In genomic region chr6:159315562-159315961, GRCh38 we compare ENCODE assay signal across 18 cellular contexts.
DNase-seq lines count a peak whose midpoint lies in the region; ATAC-seq and TF ChIP-seq lines count a peak whose summit lies in the region.
"Had no signal": no experiment of that assay in that cellular context is flagged by ENCODE, and none has a peak within 500 bp of the region (broad histone marks: within the 10 kb centered on the region; RNA-seq: fewer than 3 reads in every experiment).

No MANE protein-coding gene starts in this region.

- no peak for DNase-seq in stimulated activated naive CD8-positive, alpha-beta T cell treated with anti-CD3 and anti-CD28 coated beads, Interleukin-15, amount 100 ng/mL, for 72 hours
- DNase-seq in stimulated activated naive CD8-positive, alpha-beta T cell treated with anti-CD3 and anti-CD28 coated beads, Interleukin-15, Interleukin-2, amounts not matched to agents 100 U/mL and 50 U/mL, for 24 hours = no peak
- DNase-seq in esophagus muscularis mucosa (ENCODE audit: extremely low spot score) (peak; percentile 53), upper lobe of right lung (no peak), NCI-H524 treated with DMSO at 0.1 percent for 48 hours (lab: John Stamatoyannopoulos, UW) (no peak)
- DNase-seq in stimulated activated effector memory CD8-positive, alpha-beta T cell treated with anti-CD3 and anti-CD28 coated beads, Interleukin-12 subunit alpha, Interleukin-12 subunit beta, amount 100 ng/mL, for 72 hours (ENCODE audit: low spot score in 2 of 2) = no peak
- no peak for DNase-seq in stimulated activated naive B cell treated with anti-CD40 and anti-IgM and Interleukin-4, amounts not matched to agents 10 μg/mL and 1 μg/mL and 100 μg/mL, for 72 hours
- DNase-seq: 8988T; C1 segment of cervical spinal cord; Calu3; CD4-positive, alpha-beta memory T cell; COR-L47; DMS53; DMS79 treated with DMSO at 0.1 percent for 48 hours; GF-D8; H7; HCEC 1CT had no signal

- H3K27ac ChIP-seq in esophagus muscularis mucosa (replicated peaks in 1 of 4) (no peak overlapping the region), upper lobe of right lung (no peak overlapping the region)

- TF ChIP-seq EP300 in esophagus muscularis mucosa (IDR thresholded peaks at IDR 0.05) = no peak

- H3K36me3 ChIP-seq in esophagus muscularis mucosa = no peaks in the 10 kb centered on the region
- H3K36me3 ChIP-seq in upper lobe of right lung = no peaks in the 10 kb centered on the region

- H3K4me1 ChIP-seq in esophagus muscularis mucosa (peaks cover 0 to 24% (median 19%) of the 10 kb centered on the region in 4 donors), upper lobe of right lung (no peaks in the 10 kb centered on the region)

- no peak overlapping the region for H3K27ac Mint-ChIP-seq in stimulated activated naive CD8-positive, alpha-beta T cell treated with anti-CD3 and anti-CD28 coated beads, Interleukin-15, amount 100 ng/mL, for 72 hours
- no peak overlapping the region for H3K27ac Mint-ChIP-seq in stimulated activated effector memory CD8-positive, alpha-beta T cell treated with anti-CD3 and anti-CD28 coated beads, Interleukin-12 subunit alpha, Interleukin-12 subunit beta, amount 100 ng/mL, for 72 hours
- H3K27ac Mint-ChIP-seq in stimulated activated naive B cell treated with anti-CD40 and anti-IgM and Interleukin-4, amounts not matched to agents 10 μg/mL and 1 μg/mL and 100 μg/mL, for 72 hours = no peak overlapping the region
- no peak overlapping the region for H3K27ac Mint-ChIP-seq in activated T-helper 17 cell treated with anti-CD3 and anti-CD28 coated beads, Interleukin-2, amount 50 U/mL, for 72 hours
- H3K27ac Mint-ChIP-seq: CD4-positive, alpha-beta memory T cell had no signal

- H3K27me3 Mint-ChIP-seq in stimulated activated naive CD8-positive, alpha-beta T cell treated with anti-CD3 and anti-CD28 coated beads, Interleukin-15, amount 100 ng/mL, for 72 hours = peaks cover 34% of the 10 kb centered on the region
- H3K27me3 Mint-ChIP-seq in stimulated activated naive B cell treated with anti-CD40 and anti-IgM and Interleukin-4, amounts not matched to agents 10 μg/mL and 1 μg/mL and 100 μg/mL, for 72 hours = peaks cover 0 to 14% of the 10 kb centered on the region in 2 donors
- H3K27me3 Mint-ChIP-seq in activated T-helper 17 cell treated with anti-CD3 and anti-CD28 coated beads, Interleukin-2, amount 50 U/mL, for 72 hours = peaks cover 15% of the 10 kb centered on the region

- H3K9me3 Mint-ChIP-seq in stimulated activated naive CD8-positive, alpha-beta T cell treated with anti-CD3 and anti-CD28 coated beads, Interleukin-15, amount 100 ng/mL, for 72 hours = no peaks in the 10 kb centered on the region
- no peaks in the 10 kb centered on the region for H3K9me3 Mint-ChIP-seq in stimulated activated effector memory CD8-positive, alpha-beta T cell treated with anti-CD3 and anti-CD28 coated beads, Interleukin-12 subunit alpha, Interleukin-12 subunit beta, amount 100 ng/mL, for 72 hours
- no peaks in the 10 kb centered on the region for H3K9me3 Mint-ChIP-seq in stimulated activated naive B cell treated with anti-CD40 and anti-IgM and Interleukin-4, amounts not matched to agents 10 μg/mL and 1 μg/mL and 100 μg/mL, for 72 hours
- no peaks in the 10 kb centered on the region for H3K9me3 Mint-ChIP-seq in activated T-helper 17 cell treated with anti-CD3 and anti-CD28 coated beads, Interleukin-2, amount 50 U/mL, for 72 hours
- H3K9me3 Mint-ChIP-seq: CD4-positive, alpha-beta memory T cell had no signal

- H3K27me3 ChIP-seq in esophagus muscularis mucosa (no peaks in the 10 kb centered on the region), upper lobe of right lung (no peaks in the 10 kb centered on the region)

- TF ChIP-seq CTCF in esophagus muscularis mucosa (IDR thresholded peaks at IDR 0.05) (no peak), upper lobe of right lung (IDR thresholded peaks at IDR 0.05) (no peak)

- ATAC-seq in stimulated activated naive CD8-positive, alpha-beta T cell treated with anti-CD3 and anti-CD28 coated beads, Interleukin-15, amount 100 ng/mL, for 72 hours = peak; percentile 69
- ATAC-seq in stimulated activated naive CD8-positive, alpha-beta T cell treated with anti-CD3 and anti-CD28 coated beads, Interleukin-15, Interleukin-2, amounts not matched to agents 100 U/mL and 50 U/mL, for 24 hours = no peak
- peak; percentile 5 for ATAC-seq in stimulated activated effector memory CD8-positive, alpha-beta T cell treated with anti-CD3 and anti-CD28 coated beads, Interleukin-12 subunit alpha, Interleukin-12 subunit beta, amount 100 ng/mL, for 72 hours
- peak; percentile 12 for ATAC-seq in upper lobe of right lung
- no peak for ATAC-seq in stimulated activated naive B cell treated with anti-CD40 and anti-IgM and Interleukin-4, amounts not matched to agents 10 μg/mL and 1 μg/mL and 100 μg/mL, for 72 hours (replicated peaks)
- ATAC-seq in activated T-helper 17 cell treated with anti-CD3 and anti-CD28 coated beads, Interleukin-2, amount 50 U/mL, for 72 hours (replicated peaks) = no peak

- H3K9me3 ChIP-seq in esophagus muscularis mucosa (no peaks in the 10 kb centered on the region), upper lobe of right lung (no peaks in the 10 kb centered on the region)

- H3K36me3 Mint-ChIP-seq in stimulated activated effector memory CD8-positive, alpha-beta T cell treated with anti-CD3 and anti-CD28 coated beads, Interleukin-12 subunit alpha, Interleukin-12 subunit beta, amount 100 ng/mL, for 72 hours = no peaks in the 10 kb centered on the region
- no peaks in the 10 kb centered on the region for H3K36me3 Mint-ChIP-seq in stimulated activated naive B cell treated with anti-CD40 and anti-IgM and Interleukin-4, amounts not matched to agents 10 μg/mL and 1 μg/mL and 100 μg/mL, for 72 hours
- H3K36me3 Mint-ChIP-seq in activated T-helper 17 cell treated with anti-CD3 and anti-CD28 coated beads, Interleukin-2, amount 50 U/mL, for 72 hours (ENCODE audit: low read depth) = no peaks in the 10 kb centered on the region
- H3K36me3 Mint-ChIP-seq: CD4-positive, alpha-beta memory T cell had no signal

- intact Hi-C loops in esophagus muscularis mucosa (cut with DNase I) = no loop called here
- intact Hi-C loops in upper lobe of right lung (cut with DNase I) = no loop called here

- WGBS in esophagus muscularis mucosa = 89% methylated on average over 17 of the region's 26 CpGs

- H3K4me3 ChIP-seq in esophagus muscularis mucosa = no peak overlapping the region
- H3K4me3 ChIP-seq in upper lobe of right lung = no peak overlapping the region

- TF ChIP-seq POLR2A in esophagus muscularis mucosa (IDR thresholded peaks at IDR 0.05; ENCODE audit: low read depth) = no peak

- no peaks in the 10 kb centered on the region for H3K4me1 Mint-ChIP-seq in stimulated activated naive CD8-positive, alpha-beta T cell treated with anti-CD3 and anti-CD28 coated beads, Interleukin-15, amount 100 ng/mL, for 72 hours
- no peaks in the 10 kb centered on the region for H3K4me1 Mint-ChIP-seq in stimulated activated effector memory CD8-positive, alpha-beta T cell treated with anti-CD3 and anti-CD28 coated beads, Interleukin-12 subunit alpha, Interleukin-12 subunit beta, amount 100 ng/mL, for 72 hours
- no peaks in the 10 kb centered on the region for H3K4me1 Mint-ChIP-seq in stimulated activated naive B cell treated with anti-CD40 and anti-IgM and Interleukin-4, amounts not matched to agents 10 μg/mL and 1 μg/mL and 100 μg/mL, for 72 hours
- no peaks in the 10 kb centered on the region for H3K4me1 Mint-ChIP-seq in activated T-helper 17 cell treated with anti-CD3 and anti-CD28 coated beads, Interleukin-2, amount 50 U/mL, for 72 hours
- H3K4me1 Mint-ChIP-seq: CD4-positive, alpha-beta memory T cell had no signal

- H3K4me3 Mint-ChIP-seq in stimulated activated naive CD8-positive, alpha-beta T cell treated with anti-CD3 and anti-CD28 coated beads, Interleukin-15, amount 100 ng/mL, for 72 hours = no peak overlapping the region
- H3K4me3 Mint-ChIP-seq in stimulated activated effector memory CD8-positive, alpha-beta T cell treated with anti-CD3 and anti-CD28 coated beads, Interleukin-12 subunit alpha, Interleukin-12 subunit beta, amount 100 ng/mL, for 72 hours = no peak overlapping the region
- no peak overlapping the region for H3K4me3 Mint-ChIP-seq in stimulated activated naive B cell treated with anti-CD40 and anti-IgM and Interleukin-4, amounts not matched to agents 10 μg/mL and 1 μg/mL and 100 μg/mL, for 72 hours
- no peak overlapping the region for H3K4me3 Mint-ChIP-seq in activated T-helper 17 cell treated with anti-CD3 and anti-CD28 coated beads, Interleukin-2, amount 50 U/mL, for 72 hours
- H3K4me3 Mint-ChIP-seq: CD4-positive, alpha-beta memory T cell had no signal

Comparison
In these comparisons a context has a peak if more than half of its experiments do, and no peak if none do; other contexts are left out.
1. ATAC-seq: peak in stimulated activated naive CD8-positive, alpha-beta T cell treated with anti-CD3 and anti-CD28 coated beads, Interleukin-15, amount 100 ng/mL, for 72 hours (single experiment), stimulated activated effector memory CD8-positive, alpha-beta T cell treated with anti-CD3 and anti-CD28 coated beads, Interleukin-12 subunit alpha, Interleukin-12 subunit beta, amount 100 ng/mL, for 72 hours (single experiment) and upper lobe of right lung (single experiment); none in stimulated activated naive CD8-positive, alpha-beta T cell treated with anti-CD3 and anti-CD28 coated beads, Interleukin-15, Interleukin-2, amounts not matched to agents 100 U/mL and 50 U/mL, for 24 hours (single experiment), stimulated activated naive B cell treated with anti-CD40 and anti-IgM and Interleukin-4, amounts not matched to agents 10 μg/mL and 1 μg/mL and 100 μg/mL, for 72 hours (0 of 2) and activated T-helper 17 cell treated with anti-CD3 and anti-CD28 coated beads, Interleukin-2, amount 50 U/mL, for 72 hours (single experiment).